ENCODE assay signal across 8 cellular contexts in genomic region chr2:162317910-162318279, GRCh38. TPM values are rescaled to one million over a fixed set of nuclear protein-coding genes. Genes with fewer than 3 reads are reported as not detected.
DNase-seq lines count a peak whose midpoint lies in the region; ATAC-seq lines count a peak whose summit lies in the region.

No MANE protein-coding gene starts in this region.

- H2BK12ac ChIP-seq in neuronal stem cell (ENCODE audit: low read length), result no peak overlapping the region

- no peak overlapping the region for H3K4ac ChIP-seq in neuronal stem cell (ENCODE audit: low read length)

- H3K4me1 ChIP-seq in neuronal stem cell (ENCODE audit: control insufficient read depth in 2 of 2, insufficient read depth in 1 of 2, low read depth in 1 of 2, low read length in 2 of 2), result peaks cover 0 to 5% of the 10 kb centered on the region in 2 donors

- H4K8ac ChIP-seq in neuronal stem cell (ENCODE audit: low read depth, low read length), result no peak overlapping the region

- H2AK5ac ChIP-seq in neuronal stem cell (ENCODE audit: low read depth, low read length), result peak overlapping the region; percentile 63

- H3K23ac ChIP-seq in neuronal stem cell (ENCODE audit: low read depth, low read length, poor library complexity), result peak overlapping the region; percentile 65

- peaks cover 0 to 29% (median 10%) of the 10 kb centered on the region in 3 experiments for H3K27me3 ChIP-seq in neuronal stem cell (ENCODE audit: control insufficient read depth in 3 of 3, insufficient read depth in 3 of 3, low read depth in 1 of 3, low read length in 3 of 3)

- H3K14ac ChIP-seq in neuronal stem cell (ENCODE audit: low read length), result peak overlapping the region; percentile 71

- H4K91ac ChIP-seq in neuronal stem cell (ENCODE audit: low read depth, low read length, poor library complexity), result no peak overlapping the region

- peak overlapping the region; percentile 92 for H3K18ac ChIP-seq in neuronal stem cell (ENCODE audit: low read length)

- no CpG with 5 or more reads among the region's 13 CpGs for WGBS in neuronal stem cell (ENCODE audit: extremely low coverage in 2 of 2, insufficient read length in 2 of 2, insufficient replicate concordance in 1 of 2), 2 donors

- H3K9me3 ChIP-seq in KOPT-K1 (ENCODE audit: insufficient read depth, low read length, poor library complexity, severe bottlenecking) (no peaks in the 10 kb centered on the region), neuronal stem cell (replicated peaks in 1 of 2; ENCODE audit: control insufficient read depth in 2 of 2, insufficient read depth in 1 of 2, low read depth in 1 of 2, low read length in 2 of 2) (peaks cover 0 to 2% of the 10 kb centered on the region in 2 donors)

- H3K9ac ChIP-seq in neuronal stem cell (ENCODE audit: low read depth, low read length, poor library complexity), result peak overlapping the region; percentile 81

- H3K36me3 ChIP-seq in KOPT-K1 (ENCODE audit: insufficient read depth, low read length), result no peaks in the 10 kb centered on the region
- H3K36me3 ChIP-seq in neuronal stem cell (replicated peaks in 1 of 2; ENCODE audit: control insufficient read depth in 2 of 2, insufficient read depth in 2 of 2, low read length in 2 of 2), result no peaks in the 10 kb centered on the region

- H3K4me2 ChIP-seq in neuronal stem cell (ENCODE audit: insufficient read depth, low read length, poor library complexity, severe bottlenecking), result peak overlapping the region; percentile 77

- H2BK5ac ChIP-seq in neuronal stem cell (ENCODE audit: low read length), result peak overlapping the region; percentile 24

- DNase-seq in Daoy (ENCODE audit: low read depth) (peak; percentile 37), fibroblast of gingiva (ENCODE audit: low read depth) (peak; percentile 14), neuronal stem cell (ENCODE audit: low spot score) (no peak), KG1 (lab: John Stamatoyannopoulos, UW) (no peak), iPS-NIHi11 (ENCODE audit: low spot score) (no peak)
- peak; percentile 72 for DNase-seq in activated CD8-positive, alpha-beta memory T cell treated with anti-CD3 and anti-CD28 coated beads, Interleukin-2, amount 50 U/mL, for 48 hours

- H3K27ac ChIP-seq in KOPT-K1 (ENCODE audit: low read depth, low read length, poor library complexity, severe bottlenecking) (peak overlapping the region; percentile 82), neuronal stem cell (replicated peaks; ENCODE audit: low read length) (no peak overlapping the region)

- no peak overlapping the region for H2BK120ac ChIP-seq in neuronal stem cell (ENCODE audit: low read depth, low read length)

- H3K4me3 ChIP-seq in neuronal stem cell (ENCODE audit: low read length in 2 of 2), result peak overlapping the region in 1 of 2 donors; percentile 50

- H2BK15ac ChIP-seq in neuronal stem cell (ENCODE audit: low read length), result peak overlapping the region; percentile 85

- H3K79me1 ChIP-seq in neuronal stem cell (ENCODE audit: low read depth, low read length), result peaks cover 1% of the 10 kb centered on the region

- ATAC-seq in GM21717 (IDR thresholded peaks at IDR 0.05; ENCODE audit: unreplicated experiment), result peak; percentile 9

- peak overlapping the region; percentile 93 for H2AFZ ChIP-seq in neuronal stem cell (ENCODE audit: low read length)

RNA-seq across cellular contexts. Expression of gene IFIH1, which starts 0.6 kb away (rescaled TPM):
- total RNA-seq in Daoy (2014; rRNA removed; shearing (Covaris generic)), result 10.6 and 12.1 TPM in 2 replicates
- 0.18 TPM for polyA plus RNA-seq in neuronal stem cell (2013, experiment 1 of 2)
- polyA plus RNA-seq in neuronal stem cell (2013, experiment 2 of 2), result 0.12 TPM

RNA-seq across cellular contexts. Expression of gene GCA, which starts 26.0 kb away (rescaled TPM):
- 7.8 and 11.3 TPM in 2 replicates for total RNA-seq in Daoy (2014; rRNA removed; shearing (Covaris generic))
- polyA plus RNA-seq in neuronal stem cell (2013, experiment 1 of 2), result 31.6 TPM
- 32.1 TPM for polyA plus RNA-seq in neuronal stem cell (2013, experiment 2 of 2)

Comparison
In these comparisons a context has a peak if more than half of its experiments do, and no peak if none do; other contexts are left out.
1. DNase-seq: peak in Daoy (single experiment), activated CD8-positive, alpha-beta memory T cell treated with anti-CD3 and anti-CD28 coated beads, Interleukin-2, amount 50 U/mL, for 48 hours (single experiment) and fibroblast of gingiva (single experiment); none in neuronal stem cell (single experiment), KG1 (single experiment) and iPS-NIHi11 (single experiment).